1 cellular context compared by ENCODE assay signal in genomic region chr11:64900263-64900678, GRCh38.
TF ChIP-seq lines count a peak whose summit lies in the region.

No MANE protein-coding gene starts in this region.

TF ChIP-seq in K562, 482 proteins besides CTCF, POLR2A, EP300 and RAD21:
- 0 out of 2 replicates have a peak, but pooled peaks have one; percentile 29 for TF ChIP-seq RBFOX2 (IDR thresholded peaks at IDR 0.05; ENCODE audit: low read depth, low read length)
- no peak for TF ChIP-seq KHSRP (IDR thresholded peaks at IDR 0.05)
- 0 out of 2 replicates have a peak, but pooled peaks have one; percentile 18 for TF ChIP-seq SUPT5H (IDR thresholded peaks at IDR 0.05)
- no peak for TF ChIP-seq SMARCB1 (IDR thresholded peaks at IDR 0.05; ENCODE audit: insufficient read length, low read depth)
